In genomic region chr21:41772351-41773080, GRCh38 we compare ENCODE assay signal across 12 cellular contexts. TPM values are rescaled to one million over a fixed set of nuclear protein-coding genes. Genes with fewer than 3 reads are reported as not detected.
"Had no signal": no experiment of that assay in that cellular context is flagged by ENCODE, and none has a peak within 500 bp of the region (broad histone marks: within the 10 kb centered on the region; RNA-seq: fewer than 3 reads in every experiment).

No MANE protein-coding gene starts in this region.

- H3K4me3 Mint-ChIP-seq: activated naive CD4-positive, alpha-beta T cell treated with anti-CD3 and anti-CD28 coated beads for 36 hours; stimulated activated naive CD8-positive, alpha-beta T cell treated with anti-CD3 and anti-CD28 coated beads, Interleukin-15, amount 100 ng/mL, for 72 hours; T-cell had no signal

- ATAC-seq: gastrocnemius medialis; heart left ventricle; left colon; stimulated activated naive CD8-positive, alpha-beta T cell treated with anti-CD3 and anti-CD28 coated beads, Interleukin-15, amount 100 ng/mL, for 72 hours; T-cell had no signal

- H3K9me3 ChIP-seq: gastrocnemius medialis, heart left ventricle had no signal

- H3K36me3 Mint-ChIP-seq: T-cell had no signal

- H3K9me3 Mint-ChIP-seq: activated naive CD4-positive, alpha-beta T cell treated with anti-CD3 and anti-CD28 coated beads for 36 hours; stimulated activated naive CD8-positive, alpha-beta T cell treated with anti-CD3 and anti-CD28 coated beads, Interleukin-15, amount 100 ng/mL, for 72 hours; T-cell had no signal

- H3K36me3 ChIP-seq: gastrocnemius medialis, heart left ventricle had no signal

- DNase-seq: activated CD4-positive, CD25-positive, alpha-beta regulatory T cell treated with anti-CD3 and anti-CD28 coated beads, Interleukin-2, amount 50 U/mL, for 72 hours; activated naive CD4-positive, alpha-beta T cell treated with anti-CD3 and anti-CD28 coated beads for 36 hours; erythroblast; gastrocnemius medialis; heart left ventricle; stimulated activated naive CD8-positive, alpha-beta T cell treated with anti-CD3 and anti-CD28 coated beads, Interleukin-15, amount 100 ng/mL, for 72 hours; T-cell; T1000 had no signal

- H3K27ac ChIP-seq: gastrocnemius medialis, heart left ventricle had no signal

- H3K27ac Mint-ChIP-seq: activated naive CD4-positive, alpha-beta T cell treated with anti-CD3 and anti-CD28 coated beads for 36 hours had no signal

- H3K4me3 ChIP-seq: gastrocnemius medialis, heart left ventricle, lung, smooth muscle cell had no signal

RNA-seq across cellular contexts. Expression of gene RIPK4, which starts 5.7 kb away (rescaled TPM):
- total RNA-seq: temporal lobe had no signal
